Comparison of ENCODE assay signal across 14 cellular contexts in genomic region chr2:158676696-158677095, GRCh38.
"Had no signal": no experiment of that assay in that cellular context is flagged by ENCODE, and none has a peak within 500 bp of the region (broad histone marks: within the 10 kb centered on the region; RNA-seq: fewer than 3 reads in every experiment).

No MANE protein-coding gene starts in this region.

- H3K4me1 ChIP-seq: body of pancreas, esophagus squamous epithelium, lower lobe of right lung, right lobe of liver had no signal

- DNase-seq: activated effector memory CD4-positive, alpha-beta T cell treated with Interleukin-2 at 50 U/mL for 16 hours; esophagus squamous epithelium; foreskin melanocyte; kidney glomerular epithelial cell; lower lobe of right lung; midbrain; right lobe of liver; stimulated activated naive CD4-positive, alpha-beta T cell had no signal

- H3K27me3 Mint-ChIP-seq: activated naive CD4-positive, alpha-beta T cell treated with anti-CD3 and anti-CD28 coated beads, Interleukin-2, amount 50 U/mL, for 24 hours had no signal

- H3K27me3 ChIP-seq: body of pancreas, esophagus squamous epithelium, hepatocyte, neutrophil, right lobe of liver had no signal

- H3K27ac Mint-ChIP-seq: activated naive CD4-positive, alpha-beta T cell treated with anti-CD3 and anti-CD28 coated beads, Interleukin-2, amount 50 U/mL, for 24 hours had no signal

- H3K4me3 Mint-ChIP-seq: activated naive CD4-positive, alpha-beta T cell treated with anti-CD3 and anti-CD28 coated beads, Interleukin-2, amount 50 U/mL, for 24 hours had no signal

- H3K9me3 Mint-ChIP-seq: activated naive CD4-positive, alpha-beta T cell treated with anti-CD3 and anti-CD28 coated beads, Interleukin-2, amount 50 U/mL, for 24 hours had no signal

- H3K9me3 ChIP-seq: body of pancreas, esophagus squamous epithelium, lower lobe of right lung, neutrophil, right lobe of liver, thoracic aorta had no signal

- H3K27ac ChIP-seq: body of pancreas, esophagus squamous epithelium, hepatocyte, lower lobe of right lung, neutrophil, right lobe of liver, thoracic aorta had no signal

- H3K4me3 ChIP-seq: body of pancreas, esophagus squamous epithelium, hepatocyte, lower lobe of right lung, right lobe of liver, thoracic aorta had no signal

- H3K4me1 Mint-ChIP-seq: activated naive CD4-positive, alpha-beta T cell treated with anti-CD3 and anti-CD28 coated beads, Interleukin-2, amount 50 U/mL, for 24 hours had no signal

- ATAC-seq: activated CD4-positive, CD25-positive, alpha-beta regulatory T cell treated with anti-CD3 and anti-CD28 coated beads, Interleukin-2, amount 50 U/mL, for 24 hours; body of pancreas; lower lobe of right lung; right lobe of liver had no signal
